In the genomic region with DNA sequence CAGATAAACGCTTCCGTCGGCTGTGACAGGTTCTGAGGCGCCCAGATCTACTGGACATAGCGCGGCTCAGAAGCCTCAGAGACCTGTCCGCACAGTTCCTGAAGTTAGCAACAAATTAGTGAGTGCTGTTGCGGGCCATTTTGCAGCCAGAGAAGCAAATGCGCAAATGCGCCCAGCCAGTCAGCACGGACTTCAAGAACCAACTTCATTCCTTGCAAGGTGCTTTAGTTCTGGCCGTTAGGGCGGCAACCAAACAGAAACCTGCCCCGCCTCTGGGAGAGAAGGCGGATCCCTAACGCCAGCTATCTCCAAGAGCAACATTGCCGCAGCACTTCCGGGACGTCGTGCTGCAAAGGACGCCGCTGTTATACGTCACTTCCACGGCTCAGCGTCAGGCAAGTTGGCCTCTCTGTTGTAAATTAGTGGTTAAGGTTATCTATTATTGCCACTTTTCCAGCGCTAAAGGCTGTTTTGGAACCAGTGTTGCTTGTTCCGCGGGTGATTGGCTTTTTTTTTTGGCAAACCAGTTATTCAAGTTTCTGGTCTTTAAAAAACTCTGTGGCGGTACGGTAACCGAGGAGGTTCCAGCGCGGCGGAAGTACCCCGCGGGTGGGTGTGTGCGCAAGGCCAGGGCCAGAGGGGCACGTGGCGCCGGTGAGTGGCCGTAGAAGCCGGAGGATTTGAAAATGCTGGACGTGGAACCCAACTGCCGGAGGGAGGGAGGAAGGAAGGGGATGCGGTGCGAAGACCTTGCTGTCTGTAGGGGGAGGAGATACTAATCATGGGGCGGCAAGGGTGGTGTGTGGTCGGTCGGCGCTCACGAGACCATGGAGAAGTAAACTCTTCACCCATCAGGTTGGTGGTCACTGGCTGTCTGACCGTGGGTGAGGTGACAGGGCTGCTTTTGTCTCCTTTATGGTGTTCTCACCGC, we compare ENCODE assay signal across 1 cellular context.
TF ChIP-seq lines count a peak whose summit lies in the region.

Gene GAR1, plus strand, starts transcription at position 612 of the 931 bp plus-strand sequence. CDS start 403 bp downstream, outside the sequence.

TF ChIP-seq in HCT116, 20 proteins besides CTCF, POLR2A, EP300 and RAD21 (continued from another document):
- peak; percentile 92 for TF ChIP-seq ELF1 (IDR thresholded peaks at IDR 0.05; ENCODE audit: borderline replicate concordance, low read depth)
- TF ChIP-seq POLR2AphosphoS5 (IDR thresholded peaks at IDR 0.05; ENCODE audit: low read depth, low read length): peak; percentile 75
- peak; percentile 99 for TF ChIP-seq MAX (IDR thresholded peaks at IDR 0.05)
- peak; percentile 78 for TF ChIP-seq ZFX (IDR thresholded peaks at IDR 0.05)
- TF ChIP-seq EZH2phosphoT487 (IDR thresholded peaks at IDR 0.05; ENCODE audit: borderline replicate concordance): no peak
- peak; percentile 3 for TF ChIP-seq YY1 (IDR thresholded peaks at IDR 0.05; ENCODE audit: extremely low read depth, insufficient replicate concordance, low read depth, low read length)
- peak; percentile 85 for TF ChIP-seq TCF7L2 (IDR thresholded peaks at IDR 0.05; ENCODE audit: borderline replicate concordance, extremely low read depth, insufficient read depth, insufficient read length)
- TF ChIP-seq FOSL1 (IDR thresholded peaks at IDR 0.05; ENCODE audit: low read depth): no peak
